8 cellular contexts compared by ENCODE assay signal in genomic region chr1:120544434-120544833, GRCh38.
DNase-seq lines count a peak whose midpoint lies in the region; ATAC-seq, FAIRE-seq and TF ChIP-seq lines count a peak whose summit lies in the region.
"Not testable (repeated sequence)": the region's sequence is repeated elsewhere in the genome, so short reads cannot be mapped to it uniquely, and the experiment has no call there.

No MANE protein-coding gene starts in this region.

- dilution Hi-C loops in keratinocyte (cut with MboI; ENCODE audit: extremely low pct_ligation_motif_present, low sequenced_read_pairs): not testable (repeated sequence)

- not testable (repeated sequence) for H3K9ac ChIP-seq in keratinocyte (ENCODE audit: control insufficient read depth, extremely low read depth, insufficient read depth, low read length)

- ATAC-seq in GM18502 (IDR thresholded peaks at IDR 0.05; ENCODE audit: poor library complexity, unreplicated experiment): peak; percentile 92
- ATAC-seq in HG02623 (IDR thresholded peaks at IDR 0.05; ENCODE audit: unreplicated experiment): peak; percentile 82

- H3K4me3 ChIP-seq in LNCaP clone FGC (ENCODE audit: low read depth, low read length); brain microvascular endothelial cell (ENCODE audit: low read depth, low read length); keratinocyte (ENCODE audit: control insufficient read depth in 2 of 3, extremely low read depth in 1 of 3, insufficient read depth in 2 of 3, low read depth in 1 of 3, low read length in 3 of 3); tibial nerve: not testable (repeated sequence)

- not testable (repeated sequence) for H4K20me1 ChIP-seq in keratinocyte (ENCODE audit: control insufficient read depth, extremely low read depth, insufficient read depth, low read length)

- not testable (repeated sequence) for H3K27me3 ChIP-seq in brain microvascular endothelial cell (replicated peaks); keratinocyte (ENCODE audit: control insufficient read depth, extremely low read depth, insufficient read depth, low read length); tibial nerve

- not testable (repeated sequence) for H3K4me2 ChIP-seq in keratinocyte (ENCODE audit: control insufficient read depth, extremely low read depth, insufficient read depth, low read depth, low read length)

- H2AFZ ChIP-seq in keratinocyte (ENCODE audit: control insufficient read depth, low read length): not testable (repeated sequence)

- H3K4me1 ChIP-seq in keratinocyte (ENCODE audit: control insufficient read depth, extremely low read depth, insufficient read depth, low read length); tibial nerve: not testable (repeated sequence)

- H3K36me3 ChIP-seq in brain microvascular endothelial cell (replicated peaks); keratinocyte (ENCODE audit: control insufficient read depth in 2 of 2, extremely low read depth in 1 of 2, insufficient read depth in 2 of 2, low read length in 2 of 2); tibial nerve: not testable (repeated sequence)

- not testable (repeated sequence) for H3K27ac ChIP-seq in brain microvascular endothelial cell; keratinocyte (ENCODE audit: control insufficient read depth, insufficient read depth, low read length); tibial nerve

- not testable (repeated sequence) for TF ChIP-seq EP300 in tibial nerve (IDR thresholded peaks at IDR 0.05)

- peak; percentile 65 for TF ChIP-seq CTCF in LNCaP clone FGC (IDR thresholded peaks at IDR 0.05; ENCODE audit: control insufficient read depth, extremely low read depth, insufficient read depth)
- peak; percentile 35 for TF ChIP-seq CTCF in brain microvascular endothelial cell (IDR thresholded peaks at IDR 0.05; ENCODE audit: low read depth, low read length, missing control alignments)
- TF ChIP-seq CTCF in keratinocyte (optimal IDR thresholded peaks at IDR 0.05 in 1 of 3, IDR thresholded peaks at IDR 0.05 in 1 of 3, conservative IDR thresholded peaks at IDR 0.05 in 1 of 3; ENCODE audit: extremely low read depth in 1 of 3, insufficient read depth in 2 of 3, low read length in 3 of 3): peak in 2 of 3 experiments; percentile 20 to 33
- TF ChIP-seq CTCF in tibial nerve (IDR thresholded peaks at IDR 0.05): peak in 3 of 5 experiments; percentile 43 to 61 (median 60)

- not testable (repeated sequence) for TF ChIP-seq POLR2A in tibial nerve (IDR thresholded peaks at IDR 0.05)

- DNase-seq in LNCaP clone FGC (ENCODE audit: low read depth); keratinocyte (ENCODE audit: low read depth, low spot score): not testable (repeated sequence)
- peak; percentile 57 to 69 for DNase-seq in activated CD8-positive, alpha-beta memory T cell treated with anti-CD3 and anti-CD28 coated beads for 1 hour (ENCODE audit: extremely low read depth in 1 of 2, low read depth in 1 of 2)
- peak; percentile 79 for DNase-seq in brain microvascular endothelial cell
- peak; percentile 59 to 95 (median 80) for DNase-seq in stimulated activated CD4-positive, alpha-beta T cell treated with anti-CD3 and anti-CD28 coated beads, Interleukin-12 subunit alpha, Interleukin-12 subunit beta, amount 100 ng/mL, for 48 hours (ENCODE audit: low read depth in 2 of 3, low spot score in 1 of 3)
- DNase-seq in tibial nerve (ENCODE audit: low spot score in 2 of 2): peak; percentile 83 to 95

- FAIRE-seq in keratinocyte (lab: Jason Lieb, UNC): not testable (repeated sequence)

- H3K9me3 ChIP-seq in keratinocyte (ENCODE audit: control insufficient read depth, low read depth, low read length); tibial nerve: not testable (repeated sequence)

- H3K9me1 ChIP-seq in keratinocyte (ENCODE audit: control insufficient read depth, extremely low read depth, insufficient read depth, low read length): not testable (repeated sequence)

- in situ Hi-C loops in brain microvascular endothelial cell (cut with HindIII; ENCODE audit: low pct_ligation_motif_present, low sequenced_read_pairs): not testable (repeated sequence)

- H3K79me2 ChIP-seq in keratinocyte (ENCODE audit: control insufficient read depth, insufficient read depth, low read length): not testable (repeated sequence)

- WGBS in tibial nerve, 2 donors: 0 to 10% methylated on average over 2 of the region's 2 CpGs
